ENCODE assay signal across 8 cellular contexts in genomic region chr5:172454355-172455086, GRCh38. TPM values are rescaled to one million over a fixed set of nuclear protein-coding genes. Genes with fewer than 3 reads are reported as not detected.
DNase-seq lines count a peak whose midpoint lies in the region; ATAC-seq and TF ChIP-seq lines count a peak whose summit lies in the region.

Gene SH3PXD2B, minus strand, starts transcription at chr5:172454525. Its CDS starts 173 bp downstream, at chr5:172454352.

- POLR2A ChIA-PET in naive thymus-derived CD4-positive, alpha-beta T cell (lab: Charles Lee): no interaction called here

- H3K9me3 ChIP-seq in naive thymus-derived CD4-positive, alpha-beta T cell (ENCODE audit: control insufficient read depth in 2 of 3, low read length in 3 of 3): no peaks in the 10 kb centered on the region
- H3K9me3 ChIP-seq in thyroid gland: no peaks in the 10 kb centered on the region

- ATAC-seq in GM19372 (IDR thresholded peaks at IDR 0.05; ENCODE audit: low read depth, unreplicated experiment) (peak; percentile 66), GM19467 (IDR thresholded peaks at IDR 0.05; ENCODE audit: unreplicated experiment) (no peak)
- peak; percentile 73 for ATAC-seq in naive thymus-derived CD4-positive, alpha-beta T cell

- peaks cover 0 to 4% of the 10 kb centered on the region in 2 donors for H3K27me3 ChIP-seq in naive thymus-derived CD4-positive, alpha-beta T cell (ENCODE audit: control insufficient read depth in 2 of 2, insufficient read depth in 2 of 2, low read length in 2 of 2)
- no peaks in the 10 kb centered on the region for H3K27me3 ChIP-seq in thyroid gland

- peak within 1 kb of the TSS; percentile 99 for H3K4me3 ChIP-seq in fibroblast of the aortic adventitia (ENCODE audit: low read depth, low read length)
- peak within 1 kb of the TSS; percentile 36 for H3K4me3 ChIP-seq in naive thymus-derived CD4-positive, alpha-beta T cell (ENCODE audit: low read length)
- H3K4me3 ChIP-seq in thyroid gland (replicated peaks in 1 of 3): peak within 1 kb of the TSS in 2 of 3 donors; percentile 58 to 76

- no peak within 1 kb of the TSS for H3K27ac ChIP-seq in naive thymus-derived CD4-positive, alpha-beta T cell (ENCODE audit: low read depth, low read length)
- H3K27ac ChIP-seq in thyroid gland: peak within 1 kb of the TSS; percentile 69 to 83 (median 76)

- no peaks in the 10 kb centered on the region for H3K36me3 Mint-ChIP-seq in naive thymus-derived CD4-positive, alpha-beta T cell

- no peaks in the 10 kb centered on the region for H3K36me3 ChIP-seq in naive thymus-derived CD4-positive, alpha-beta T cell (ENCODE audit: control insufficient read depth in 2 of 3, insufficient read depth in 3 of 3, low read length in 3 of 3)
- H3K36me3 ChIP-seq in thyroid gland: no peaks in the 10 kb centered on the region

- 6 to 12% methylated on average over 16 to 18 of the region's 90 CpGs for WGBS in thyroid gland, 2 donors

- H3K4me1 Mint-ChIP-seq in naive thymus-derived CD4-positive, alpha-beta T cell: peaks cover 8 to 17% (median 13%) of the 10 kb centered on the region in 7 donors

- TF ChIP-seq CTCF in fibroblast of the aortic adventitia (IDR thresholded peaks at IDR 0.05; ENCODE audit: insufficient read depth, low read length): no peak
- no peak for TF ChIP-seq CTCF in thyroid gland (IDR thresholded peaks at IDR 0.05)

- CTCF ChIA-PET in naive thymus-derived CD4-positive, alpha-beta T cell (lab: Charles Lee): no interaction called here

- H3K9me3 Mint-ChIP-seq in naive thymus-derived CD4-positive, alpha-beta T cell: no peaks in the 10 kb centered on the region

- H3K4me3 Mint-ChIP-seq in naive thymus-derived CD4-positive, alpha-beta T cell: peak within 1 kb of the TSS; percentile 82 to 93 (median 86)

- peak within 1 kb of the TSS in 7 of 9 donors; percentile 39 to 66 (median 52) for H3K27ac Mint-ChIP-seq in naive thymus-derived CD4-positive, alpha-beta T cell

- no peaks in the 10 kb centered on the region for H3K4me1 ChIP-seq in naive thymus-derived CD4-positive, alpha-beta T cell (ENCODE audit: control insufficient read depth in 2 of 2, insufficient read depth in 2 of 2, low read length in 2 of 2)
- peaks cover 21 to 58% of the 10 kb centered on the region in 2 donors for H3K4me1 ChIP-seq in thyroid gland

- DNase-seq in AG08395 (ENCODE audit: low spot score) (peak; percentile 68), NCI-H526 treated with DMSO at 0.1 percent for 48 hours (lab: John Stamatoyannopoulos, UW) (peak; percentile 8), fibroblast of the aortic adventitia (ENCODE audit: low read depth) (peak; percentile 68), thyroid gland (peak; percentile 57 to 60)
- DNase-seq in activated effector memory CD4-positive, alpha-beta T cell treated with Interleukin-2 at 50 U/mL for 16 hours: peak; percentile 32
- peak in 7 of 9 donors; percentile 11 to 52 (median 47) for DNase-seq in naive thymus-derived CD4-positive, alpha-beta T cell

- intact Hi-C loops in naive thymus-derived CD4-positive, alpha-beta T cell (cut with micrococcal nuclease): loop anchor here (2.0 to 10.0 kb wide), 4 partner anchors 170 to 1163 kb away; partner anchors contain the start of genes RPL26L1 (in 2 of the 2), BOD1 (in 1 of the 2), CREBRF (in 1 of the 2) and UBTD2 (in 1 of the 2)
- intact Hi-C loops in thyroid gland (cut with DNase I): no loop called here

- TF ChIP-seq POLR2A in thyroid gland (IDR thresholded peaks at IDR 0.05): peak in 1 of 2 donors; percentile 76

- peaks cover 12 to 59% (median 39%) of the 10 kb centered on the region in 5 donors for H3K27me3 Mint-ChIP-seq in naive thymus-derived CD4-positive, alpha-beta T cell

RNA-seq across cellular contexts. Expression of gene SH3PXD2B, which starts in this region (rescaled TPM):
- total RNA-seq in fibroblast of the aortic adventitia (ENCODE audit: low replicate concordance) (25.3 and 46.7 TPM in 2 replicates), thyroid gland (10 to 100 TPM; 13.7 to 27.1 (median 21.1) TPM)
- 1 to 10 TPM in 1 of 5 experiments, under 1 TPM in 4; 0.15 to 1.1 (median 0.34) TPM for total RNA-seq in naive thymus-derived CD4-positive, alpha-beta T cell
- polyA plus RNA-seq in naive thymus-derived CD4-positive, alpha-beta T cell: under 1 TPM in 1 of 2 donors, not detected in 1; 0.21 TPM

Comparison
In these comparisons a context has a peak if more than half of its experiments do, and no peak if none do; other contexts are left out.
1. RNA of gene SH3PXD2B (total RNA-seq): 25.3 to 46.7 TPM in fibroblast of the aortic adventitia and 13.7 to 27.1 TPM in thyroid gland; 0.15 to 1.1 TPM in naive thymus-derived CD4-positive, alpha-beta T cell; every median in the first group is over 4 times any median in the second.
2. DNase-seq: peak in every context shown above with its lines; median percentile 68 in AG08395; 68 in fibroblast of the aortic adventitia; 58 in thyroid gland; 47 in naive thymus-derived CD4-positive, alpha-beta T cell; 32 in activated effector memory CD4-positive, alpha-beta T cell treated with Interleukin-2 at 50 U/mL for 16 hours; 8 in NCI-H526 treated with DMSO at 0.1 percent for 48 hours.
3. H3K4me3 ChIP-seq: peak in every context shown above with its lines; median percentile 99 in fibroblast of the aortic adventitia; 67 in thyroid gland; 36 in naive thymus-derived CD4-positive, alpha-beta T cell.